1 cellular context compared by ENCODE assay signal in genomic region chr3:42683875-42684593, GRCh38.
TF ChIP-seq lines count a peak whose summit lies in the region.

No MANE protein-coding gene starts in this region.

TF ChIP-seq in HEK293, 187 proteins besides CTCF, POLR2A, EP300 and RAD21 (continued from another document):
- no peak for TF ChIP-seq ELK4 (IDR thresholded peaks at IDR 0.05; ENCODE audit: borderline replicate concordance, low read depth, low read length)
- TF ChIP-seq FEZF1 (tag by site-specific recombination; IDR thresholded peaks at IDR 0.05), result peak; percentile 14; the same call in 1 of the 2 replicates
- no peak for TF ChIP-seq ZNF776 (tag by site-specific recombination; IDR thresholded peaks at IDR 0.05; ENCODE audit: borderline replicate concordance)
- no peak for TF ChIP-seq ZNF558 (tag by site-specific recombination; IDR thresholded peaks at IDR 0.05)
- TF ChIP-seq ZNF768 (tag by site-specific recombination; IDR thresholded peaks at IDR 0.05), result no peak
- no peak for TF ChIP-seq ZSCAN23 (tag by site-specific recombination; IDR thresholded peaks at IDR 0.05)
- TF ChIP-seq YY1 (tag by site-specific recombination; IDR thresholded peaks at IDR 0.05), result no peak
- no peak for TF ChIP-seq ZNF214 (tag by site-specific recombination; IDR thresholded peaks at IDR 0.05; ENCODE audit: borderline replicate concordance)
- TF ChIP-seq ZBTB8A (tag by site-specific recombination; IDR thresholded peaks at IDR 0.05), result no peak
- no peak for TF ChIP-seq OVOL3 (tag by site-specific recombination; IDR thresholded peaks at IDR 0.05)
